In genomic region chr12:71141270-71141948, GRCh38 we compare ENCODE assay signal across 22 cellular contexts. TPM values are rescaled to one million over a fixed set of nuclear protein-coding genes. Genes with fewer than 3 reads are reported as not detected.
DNase-seq lines count a peak whose midpoint lies in the region; ATAC-seq, FAIRE-seq and TF ChIP-seq lines count a peak whose summit lies in the region.
"Had no signal": no experiment of that assay in that cellular context is flagged by ENCODE, and none has a peak within 500 bp of the region (broad histone marks: within the 10 kb centered on the region; RNA-seq: fewer than 3 reads in every experiment).

No MANE protein-coding gene starts in this region.

- WGBS in tibial nerve, 2 donors, result 65 to 78% methylated on average over 1 of the region's 1 CpG

- TF ChIP-seq EP300 in tibial nerve (IDR thresholded peaks at IDR 0.05), result peak in 1 of 2 donors; percentile 40

- peaks cover 8% of the 10 kb centered on the region for H3K4me1 Mint-ChIP-seq in neural progenitor cell
- no peaks in the 10 kb centered on the region for H3K4me1 Mint-ChIP-seq in activated T-cell treated with anti-CD3 and anti-CD28 coated beads, Interleukin-2, amount 50 U/mL, for 72 hours (ENCODE audit: low read depth)
- H3K4me1 Mint-ChIP-seq: CD4-positive, alpha-beta memory T cell had no signal

- no peaks in the 10 kb centered on the region for H3K36me3 Mint-ChIP-seq in neural progenitor cell
- no peaks in the 10 kb centered on the region for H3K36me3 Mint-ChIP-seq in activated T-cell treated with anti-CD3 and anti-CD28 coated beads, Interleukin-2, amount 50 U/mL, for 72 hours (ENCODE audit: insufficient read depth in 2 of 2)
- H3K36me3 Mint-ChIP-seq: CD4-positive, alpha-beta memory T cell had no signal

- H3K36me3 ChIP-seq in bronchial epithelial cell (ENCODE audit: control insufficient read depth, insufficient read depth, low read length) (no peaks in the 10 kb centered on the region), neural progenitor cell (no peaks in the 10 kb centered on the region), tibial nerve (no peaks in the 10 kb centered on the region)
- H3K36me3 ChIP-seq: neutrophil had no signal

- no peaks in the 10 kb centered on the region for H3K27me3 Mint-ChIP-seq in neural progenitor cell (ENCODE audit: insufficient read depth, low read depth)
- H3K27me3 Mint-ChIP-seq in activated T-cell treated with anti-CD3 and anti-CD28 coated beads, Interleukin-2, amount 50 U/mL, for 72 hours (ENCODE audit: low read depth), result no peaks in the 10 kb centered on the region
- H3K27me3 Mint-ChIP-seq: CD4-positive, alpha-beta memory T cell had no signal

- H3K27ac Mint-ChIP-seq in neural progenitor cell, result no peak overlapping the region
- H3K27ac Mint-ChIP-seq in activated T-cell treated with anti-CD3 and anti-CD28 coated beads, Interleukin-2, amount 50 U/mL, for 72 hours, result no peak overlapping the region
- H3K27ac Mint-ChIP-seq: activated CD8-positive, alpha-beta T cell treated with anti-CD3 and anti-CD28 coated beads, Interleukin-2, amount 10 ng/mL, durations not matched to agents 7 days and 5 days; CD4-positive, alpha-beta memory T cell had no signal

- no peak overlapping the region for H3K9ac ChIP-seq in neural progenitor cell

- H3K9me3 Mint-ChIP-seq in neural progenitor cell, result no peaks in the 10 kb centered on the region
- peaks cover 0 to 2% of the 10 kb centered on the region in 2 donors for H3K9me3 Mint-ChIP-seq in activated T-cell treated with anti-CD3 and anti-CD28 coated beads, Interleukin-2, amount 50 U/mL, for 72 hours

- DNase-seq in bronchial epithelial cell (ENCODE audit: low read depth), result no peak
- DNase-seq in left ventricle myocardium superior, result no peak
- no peak for DNase-seq in neural progenitor cell (ENCODE audit: low spot score)
- DNase-seq in tibial nerve (ENCODE audit: low spot score in 2 of 2), result no peak
- no peak for DNase-seq in NCI-H2171 (lab: John Stamatoyannopoulos, UW)
- no peak for DNase-seq in activated T-cell treated with anti-CD3 and anti-CD28 coated beads, Interleukin-2, amount 50 U/mL, for 72 hours
- DNase-seq: activated CD8-positive, alpha-beta T cell treated with anti-CD3 and anti-CD28 coated beads, Interleukin-2, amount 10 ng/mL, durations not matched to agents 7 days and 5 days; activated gamma-delta T cell; activated T-cell treated with anti-CD3 and anti-CD28 coated beads for 4 hours; body of pancreas; CD4-positive, alpha-beta memory T cell; effector CD4-positive, alpha-beta T cell; IMR-90; mammary epithelial cell; NCI-H1092 treated with DMSO at 0.1 percent for 48 hours; NCI-H2029 treated with DMSO at 0.1 percent for 48 hours; OCI-M1; SHP77 treated with DMSO at 0.1 percent for 48 hours had no signal

- no peaks in the 10 kb centered on the region for H4K20me1 ChIP-seq in neural progenitor cell (ENCODE audit: low read depth)

- H3K9me3 ChIP-seq in neural progenitor cell (ENCODE audit: low read depth) (no peaks in the 10 kb centered on the region), tibial nerve (no peaks in the 10 kb centered on the region)
- H3K9me3 ChIP-seq: body of pancreas, neutrophil had no signal

- TF ChIP-seq CTCF in bronchial epithelial cell (IDR thresholded peaks at IDR 0.05; ENCODE audit: insufficient read depth, low read length, severe bottlenecking) (no peak), neural progenitor cell (IDR thresholded peaks at IDR 0.05) (no peak), tibial nerve (IDR thresholded peaks at IDR 0.05) (no peak)

- H3K4me3 Mint-ChIP-seq in neural progenitor cell, result no peak overlapping the region
- H3K4me3 Mint-ChIP-seq in activated T-cell treated with anti-CD3 and anti-CD28 coated beads, Interleukin-2, amount 50 U/mL, for 72 hours, result no peak overlapping the region
- H3K4me3 Mint-ChIP-seq: activated CD8-positive, alpha-beta T cell treated with anti-CD3 and anti-CD28 coated beads, Interleukin-2, amount 10 ng/mL, durations not matched to agents 7 days and 5 days; CD4-positive, alpha-beta memory T cell had no signal

- peak; percentile 23 for FAIRE-seq in bronchial epithelial cell (lab: Jason Lieb, UNC)

- no peak overlapping the region for H3K4me3 ChIP-seq in bronchial epithelial cell (ENCODE audit: low read depth, low read length)
- no peak overlapping the region for H3K4me3 ChIP-seq in neural progenitor cell
- H3K4me3 ChIP-seq in tibial nerve, result no peak overlapping the region
- H3K4me3 ChIP-seq: body of pancreas had no signal

- intact Hi-C loops in left ventricle myocardium superior (cut with micrococcal nuclease), result no loop called here

- H2AFZ ChIP-seq in neural progenitor cell (replicated peaks), result peak overlapping the region; percentile 1

- no peaks in the 10 kb centered on the region for H3K79me2 ChIP-seq in neural progenitor cell (ENCODE audit: low read depth)

- no peaks in the 10 kb centered on the region for H3F3A ChIP-seq in neural progenitor cell (ENCODE audit: low read depth)

- no peak for TF ChIP-seq POLR2A in tibial nerve (IDR thresholded peaks at IDR 0.05)

- H3K27me3 ChIP-seq in bronchial epithelial cell (ENCODE audit: control insufficient read depth, insufficient read depth, low read length), result no peaks in the 10 kb centered on the region
- no peaks in the 10 kb centered on the region for H3K27me3 ChIP-seq in neural progenitor cell
- no peaks in the 10 kb centered on the region for H3K27me3 ChIP-seq in tibial nerve
- H3K27me3 ChIP-seq: body of pancreas, neutrophil had no signal

- ATAC-seq in left ventricle myocardium superior (peak; percentile 65), GM19324 (IDR thresholded peaks at IDR 0.05; ENCODE audit: low FRiP score, unreplicated experiment) (no peak), GM21367 (IDR thresholded peaks at IDR 0.05; ENCODE audit: unreplicated experiment) (no peak)
- no peak for ATAC-seq in activated T-cell treated with anti-CD3 and anti-CD28 coated beads, Interleukin-2, amount 50 U/mL, for 72 hours (replicated peaks in 1 of 2)
- ATAC-seq: activated CD4-positive, CD25-positive, alpha-beta regulatory T cell treated with anti-CD3 and anti-CD28 coated beads, Interleukin-2, amount 50 U/mL, for 24 hours; activated CD8-positive, alpha-beta T cell treated with anti-CD3 and anti-CD28 coated beads, Interleukin-2, amount 10 ng/mL, durations not matched to agents 7 days and 5 days; body of pancreas had no signal

- no peak overlapping the region for H3K27ac ChIP-seq in neural progenitor cell
- peak overlapping the region in 3 of 4 donors; percentile 32 to 78 (median 71) for H3K27ac ChIP-seq in tibial nerve
- H3K27ac ChIP-seq: neutrophil had no signal

- no peak overlapping the region for H3K4me2 ChIP-seq in neural progenitor cell

- peaks cover 12% of the 10 kb centered on the region for H3K4me1 ChIP-seq in neural progenitor cell
- peaks cover 0 to 38% (median 9%) of the 10 kb centered on the region in 4 donors for H3K4me1 ChIP-seq in tibial nerve

RNA-seq across cellular contexts. Expression of gene TSPAN8, which starts 16.4 kb away (rescaled TPM):
- total RNA-seq in bronchial epithelial cell (0.26 TPM in 1 of 2 replicates, not detected in the other), left ventricle myocardium superior (not detected), neural progenitor cell (ENCODE audit: low replicate concordance) (not detected in 2 replicates), tibial nerve (10 to 100 TPM; 23.1 to 80.6 (median 39.9) TPM)
- total RNA-seq in activated T-cell treated with anti-CD3 and anti-CD28 coated beads, Interleukin-2, amount 50 U/mL, for 72 hours, result not detected
- total RNA-seq: activated CD8-positive, alpha-beta T cell treated with anti-CD3 and anti-CD28 coated beads, Interleukin-2, amount 10 ng/mL, durations not matched to agents 7 days and 5 days; CD4-positive, alpha-beta memory T cell; IMR-90; mammary epithelial cell had no signal

Comparison
In these comparisons a context has a peak if more than half of its experiments do, and no peak if none do; other contexts are left out.
1. RNA of gene TSPAN8, which starts 16.4 kb away (total RNA-seq): 23.1 to 80.6 TPM in tibial nerve; not detected in left ventricle myocardium superior (single experiment), 0.26 TPM in bronchial epithelial cell, not detected in neural progenitor cell and not detected in activated T-cell treated with anti-CD3 and anti-CD28 coated beads, Interleukin-2, amount 50 U/mL, for 72 hours; every median in the first group is over 10 times any median in the second.